ENCODE assay signal across 2 cellular contexts in the genomic region with DNA sequence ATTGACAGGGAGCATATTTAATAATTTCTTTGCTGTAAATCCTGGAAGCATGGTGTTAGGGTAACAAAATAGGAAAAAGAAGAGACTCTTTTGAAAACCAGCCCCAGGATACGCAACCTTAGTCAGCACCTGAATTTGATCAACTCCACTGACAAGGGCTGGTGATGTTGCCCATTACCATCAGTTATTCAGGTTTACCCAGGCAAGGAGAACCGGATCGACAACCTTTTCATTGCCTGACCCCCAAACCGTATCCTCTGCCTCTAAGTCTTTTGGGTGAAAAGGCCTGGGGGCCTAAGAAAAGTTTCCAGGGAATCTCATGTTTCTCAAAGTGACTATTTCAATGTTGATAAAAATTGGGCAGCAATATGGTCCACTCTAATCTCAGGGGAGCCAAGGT.
TF ChIP-seq lines count a peak whose summit lies in the region.

No MANE protein-coding gene starts in this region.

TF ChIP-seq in GM23338, 12 proteins besides CTCF, POLR2A, EP300 and RAD21 (continues in another document):
- TF ChIP-seq, protein P1, sequence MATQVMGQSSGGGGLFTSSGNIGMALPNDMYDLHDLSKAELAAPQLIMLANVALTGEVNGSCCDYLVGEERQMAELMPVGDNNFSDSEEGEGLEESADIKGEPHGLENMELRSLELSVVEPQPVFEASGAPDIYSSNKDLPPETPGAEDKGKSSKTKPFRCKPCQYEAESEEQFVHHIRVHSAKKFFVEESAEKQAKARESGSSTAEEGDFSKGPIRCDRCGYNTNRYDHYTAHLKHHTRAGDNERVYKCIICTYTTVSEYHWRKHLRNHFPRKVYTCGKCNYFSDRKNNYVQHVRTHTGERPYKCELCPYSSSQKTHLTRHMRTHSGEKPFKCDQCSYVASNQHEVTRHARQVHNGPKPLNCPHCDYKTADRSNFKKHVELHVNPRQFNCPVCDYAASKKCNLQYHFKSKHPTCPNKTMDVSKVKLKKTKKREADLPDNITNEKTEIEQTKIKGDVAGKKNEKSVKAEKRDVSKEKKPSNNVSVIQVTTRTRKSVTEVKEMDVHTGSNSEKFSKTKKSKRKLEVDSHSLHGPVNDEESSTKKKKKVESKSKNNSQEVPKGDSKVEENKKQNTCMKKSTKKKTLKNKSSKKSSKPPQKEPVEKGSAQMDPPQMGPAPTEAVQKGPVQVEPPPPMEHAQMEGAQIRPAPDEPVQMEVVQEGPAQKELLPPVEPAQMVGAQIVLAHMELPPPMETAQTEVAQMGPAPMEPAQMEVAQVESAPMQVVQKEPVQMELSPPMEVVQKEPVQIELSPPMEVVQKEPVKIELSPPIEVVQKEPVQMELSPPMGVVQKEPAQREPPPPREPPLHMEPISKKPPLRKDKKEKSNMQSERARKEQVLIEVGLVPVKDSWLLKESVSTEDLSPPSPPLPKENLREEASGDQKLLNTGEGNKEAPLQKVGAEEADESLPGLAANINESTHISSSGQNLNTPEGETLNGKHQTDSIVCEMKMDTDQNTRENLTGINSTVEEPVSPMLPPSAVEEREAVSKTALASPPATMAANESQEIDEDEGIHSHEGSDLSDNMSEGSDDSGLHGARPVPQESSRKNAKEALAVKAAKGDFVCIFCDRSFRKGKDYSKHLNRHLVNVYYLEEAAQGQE (IDR thresholded peaks at IDR 0.05; ENCODE audit: unreplicated experiment), result no peak
- TF ChIP-seq ZNF462 (CRISPR knock-in tag; IDR thresholded peaks at IDR 0.05) (no peak), STAT1 (IDR thresholded peaks at IDR 0.05; ENCODE audit: unreplicated experiment) (no peak), JUNB (IDR thresholded peaks at IDR 0.05; ENCODE audit: unreplicated experiment) (no peak), ZNF114 (CRISPR knock-in tag; IDR thresholded peaks at IDR 0.05) (no peak), EZH2 (IDR thresholded peaks at IDR 0.05; ENCODE audit: low read depth, unreplicated experiment) (no peak), EZH2phosphoT487 (IDR thresholded peaks at IDR 0.05; ENCODE audit: unreplicated experiment) (no peak), NANOG (IDR thresholded peaks at IDR 0.05; ENCODE audit: borderline replicate concordance) (no peak), POLR2AphosphoS5 (IDR thresholded peaks at IDR 0.05; ENCODE audit: low read depth) (no peak)
- TF ChIP-seq, protein P2, sequence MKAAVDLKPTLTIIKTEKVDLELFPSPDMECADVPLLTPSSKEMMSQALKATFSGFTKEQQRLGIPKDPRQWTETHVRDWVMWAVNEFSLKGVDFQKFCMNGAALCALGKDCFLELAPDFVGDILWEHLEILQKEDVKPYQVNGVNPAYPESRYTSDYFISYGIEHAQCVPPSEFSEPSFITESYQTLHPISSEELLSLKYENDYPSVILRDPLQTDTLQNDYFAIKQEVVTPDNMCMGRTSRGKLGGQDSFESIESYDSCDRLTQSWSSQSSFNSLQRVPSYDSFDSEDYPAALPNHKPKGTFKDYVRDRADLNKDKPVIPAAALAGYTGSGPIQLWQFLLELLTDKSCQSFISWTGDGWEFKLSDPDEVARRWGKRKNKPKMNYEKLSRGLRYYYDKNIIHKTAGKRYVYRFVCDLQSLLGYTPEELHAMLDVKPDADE (IDR thresholded peaks at IDR 0.05), result no peak

TF ChIP-seq in H1, 55 proteins besides CTCF, POLR2A, EP300 and RAD21 (continued from another document):
- no peak for TF ChIP-seq CHD2 (IDR thresholded peaks at IDR 0.05; ENCODE audit: low read length)
- no peak for TF ChIP-seq JUND (IDR thresholded peaks at IDR 0.05; ENCODE audit: low read length)
- TF ChIP-seq TCF12 (IDR thresholded peaks at IDR 0.05; ENCODE audit: low read depth, low read length), result no peak
- no peak for TF ChIP-seq JUN (IDR thresholded peaks at IDR 0.05; ENCODE audit: low read depth, low read length)
- TF ChIP-seq, protein P3, sequence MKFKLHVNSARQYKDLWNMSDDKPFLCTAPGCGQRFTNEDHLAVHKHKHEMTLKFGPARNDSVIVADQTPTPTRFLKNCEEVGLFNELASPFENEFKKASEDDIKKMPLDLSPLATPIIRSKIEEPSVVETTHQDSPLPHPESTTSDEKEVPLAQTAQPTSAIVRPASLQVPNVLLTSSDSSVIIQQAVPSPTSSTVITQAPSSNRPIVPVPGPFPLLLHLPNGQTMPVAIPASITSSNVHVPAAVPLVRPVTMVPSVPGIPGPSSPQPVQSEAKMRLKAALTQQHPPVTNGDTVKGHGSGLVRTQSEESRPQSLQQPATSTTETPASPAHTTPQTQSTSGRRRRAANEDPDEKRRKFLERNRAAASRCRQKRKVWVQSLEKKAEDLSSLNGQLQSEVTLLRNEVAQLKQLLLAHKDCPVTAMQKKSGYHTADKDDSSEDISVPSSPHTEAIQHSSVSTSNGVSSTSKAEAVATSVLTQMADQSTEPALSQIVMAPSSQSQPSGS (IDR thresholded peaks at IDR 0.05; ENCODE audit: low read length), result no peak
